ENCODE assay signal across 18 cellular contexts in genomic region chr11:30567148-30567547, GRCh38. TPM values are rescaled to one million over a fixed set of nuclear protein-coding genes. Genes with fewer than 3 reads are reported as not detected.
DNase-seq lines count a peak whose midpoint lies in the region; ATAC-seq and TF ChIP-seq lines count a peak whose summit lies in the region.
"Had no signal": no experiment of that assay in that cellular context is flagged by ENCODE, and none has a peak within 500 bp of the region (broad histone marks: within the 10 kb centered on the region; RNA-seq: fewer than 3 reads in every experiment).

No MANE protein-coding gene starts in this region.

- no peaks in the 10 kb centered on the region for H3K79me2 ChIP-seq in GM23338 (replicated peaks; ENCODE audit: insufficient read depth)

- peaks cover 2% of the 10 kb centered on the region for H3K27me3 Mint-ChIP-seq in GM23338 (ENCODE audit: insufficient read depth, low read depth, poor library complexity)

- H3K27me3 ChIP-seq in GM23338 (ENCODE audit: insufficient read depth) = no peaks in the 10 kb centered on the region
- H3K27me3 ChIP-seq in HUES6 (ENCODE audit: control insufficient read depth, insufficient read depth, low read length) = no peaks in the 10 kb centered on the region
- H3K27me3 ChIP-seq: MG63 had no signal

- no peak overlapping the region for H3K4me3 Mint-ChIP-seq in GM23338

- H4K20me1 ChIP-seq in GM23338 (replicated peaks; ENCODE audit: insufficient read depth) = no peaks in the 10 kb centered on the region

- 0 out of 2 replicates have a peak overlapping the region, but pooled peaks have one; percentile 12 for H3K4me2 ChIP-seq in GM23338
- H3K4me2 ChIP-seq: SK-N-SH had no signal

- H3K4me3 ChIP-seq in GM23338 = no peak overlapping the region
- H3K4me3 ChIP-seq in HUES6 (ENCODE audit: low read depth, low read length) = no peak overlapping the region
- H3K4me3 ChIP-seq: MG63 had no signal

- peaks cover 20% of the 10 kb centered on the region for H3K9me3 Mint-ChIP-seq in GM23338

- 0 out of 2 replicates have a peak, but pooled peaks cover 4% of the 10 kb centered on the region for H3F3A ChIP-seq in GM23338 (replicated peaks; ENCODE audit: low read depth)

- H3K9me2 ChIP-seq in GM23338 (ENCODE audit: insufficient read depth) = no peaks in the 10 kb centered on the region; the same call in 1 of the 2 replicates
- H3K9me2 ChIP-seq: SK-N-SH had no signal

- H3K27ac ChIP-seq in GM23338 (ENCODE audit: low read depth) (0 out of 2 replicates have a peak overlapping the region, but pooled peaks have one; percentile 20), HUES6 (ENCODE audit: low read depth, low read length) (peak overlapping the region; percentile 6; the same call in 1 of the 2 replicates)
- H3K27ac ChIP-seq: C4-2B had no signal

- no peak overlapping the region for H2AFZ ChIP-seq in GM23338

- peaks cover 13% of the 10 kb centered on the region for H3K9me3 ChIP-seq in HUES6 (ENCODE audit: control insufficient read depth, insufficient read depth, low read depth, low read length)
- H3K9me3 ChIP-seq: MG63, SK-N-SH had no signal

- DNase-seq in GM23338 (ENCODE audit: low spot score) = no peak
- DNase-seq in astrocyte of the hippocampus (ENCODE audit: low read depth, low spot score) = peak; percentile 16
- peak; percentile 3 for DNase-seq in myocyte (ENCODE audit: low read depth)
- no peak for DNase-seq in NCI-H510A (lab: John Stamatoyannopoulos, UW)
- DNase-seq in SIG-M5 (lab: John Stamatoyannopoulos, UW) = no peak
- no peak for DNase-seq in hypothalamus (lab: John Stamatoyannopoulos, UW)
- DNase-seq in left ventricle myocardium superior = no peak
- DNase-seq: DND-41, MG63, NCI-H1092, NCI-H146, NCI-H2081 treated with DMSO at 0.1 percent for 48 hours, NCI-H2227 treated with DMSO at 0.1 percent for 48 hours, SK-N-SH had no signal

- H3K4me1 Mint-ChIP-seq in GM23338 = peaks cover 54% of the 10 kb centered on the region

- no peak overlapping the region for H3K9ac ChIP-seq in HUES6 (ENCODE audit: low read length)
- H3K9ac ChIP-seq: SK-N-SH had no signal

- H3K4me1 ChIP-seq in GM23338 (ENCODE audit: insufficient read depth) (peaks cover 49% of the 10 kb centered on the region), HUES6 (ENCODE audit: control insufficient read depth, insufficient read depth, low read length) (peaks cover 43% of the 10 kb centered on the region)

- no peak for TF ChIP-seq CTCF in GM23338 (conservative IDR thresholded peaks at IDR 0.05; ENCODE audit: low read depth in 2 of 2)

- intact Hi-C loops in left ventricle myocardium superior (cut with micrococcal nuclease) = no loop called here

- peaks cover 27% of the 10 kb centered on the region for H3K36me3 Mint-ChIP-seq in GM23338 (ENCODE audit: low read depth)

- peak overlapping the region; percentile 3; the same call in 1 of the 2 replicates for H3K27ac Mint-ChIP-seq in GM23338

- no peaks in the 10 kb centered on the region; the same call in 1 of the 2 replicates for H3K36me3 ChIP-seq in GM23338 (ENCODE audit: insufficient read depth)
- 0 out of 2 replicates have a peak, but pooled peaks cover 2% of the 10 kb centered on the region for H3K36me3 ChIP-seq in HUES6 (ENCODE audit: control insufficient read depth, insufficient read depth, low read length)
- H3K36me3 ChIP-seq: MG63 had no signal

- ATAC-seq in GM23338 (peak; percentile 43), left ventricle myocardium superior (no peak)
- ATAC-seq: HCT116, Panc1 had no signal

TF ChIP-seq in GM23338, 12 proteins besides CTCF, POLR2A, EP300 and RAD21:
- TF ChIP-seq CREB1 (CRISPR knock-in tag; IDR thresholded peaks at IDR 0.05; ENCODE audit: low read depth) (no peak), EZH2 (IDR thresholded peaks at IDR 0.05; ENCODE audit: low read depth, unreplicated experiment) (no peak), ZNF331 (CRISPR knock-in tag; IDR thresholded peaks at IDR 0.05; ENCODE audit: low read depth) (no peak), EZH2phosphoT487 (IDR thresholded peaks at IDR 0.05; ENCODE audit: unreplicated experiment) (no peak)

RNA-seq across cellular contexts. Expression of gene MPPED2, which starts 19.0 kb away (rescaled TPM):
- total RNA-seq in GM23338 (2014; rRNA removed; shearing (Covaris generic)) = 6.8 and 15.8 TPM in 2 replicates
- 2.4 and 4.4 TPM in 2 replicates for polyA plus RNA-seq in GM23338 (2016; fragmentation: Nextera tagmentation; extraction: Ambion mirVana)
- total RNA-seq in myocyte (0.16 and 0.51 TPM in 2 replicates), left ventricle myocardium superior (12.3 TPM)
- polyA plus RNA-seq in myocyte (2012) = 1.00 TPM

Comparison
In these comparisons a context has a peak if more than half of its experiments do, and no peak if none do; other contexts are left out.
1. DNase-seq: peak in astrocyte of the hippocampus (single experiment) and myocyte (single experiment); none in GM23338 (single experiment), NCI-H510A (single experiment), SIG-M5 (single experiment), hypothalamus (0 of 51) and left ventricle myocardium superior (single experiment).